Comparison of ENCODE assay signal across 16 cellular contexts in genomic region chr2:216362730-216363129, GRCh38. TPM values are rescaled to one million over a fixed set of nuclear protein-coding genes. Genes with fewer than 3 reads are reported as not detected.
DNase-seq lines count a peak whose midpoint lies in the region; ATAC-seq and TF ChIP-seq lines count a peak whose summit lies in the region.
"Had no signal": no experiment of that assay in that cellular context is flagged by ENCODE, and none has a peak within 500 bp of the region (broad histone marks: within the 10 kb centered on the region; RNA-seq: fewer than 3 reads in every experiment).

No MANE protein-coding gene starts in this region.

- ATAC-seq in left ventricle myocardium superior (no peak), GM18858 (IDR thresholded peaks at IDR 0.05; ENCODE audit: unreplicated experiment) (no peak), GM19467 (IDR thresholded peaks at IDR 0.05; ENCODE audit: unreplicated experiment) (no peak)
- ATAC-seq: gastrocnemius medialis; naive thymus-derived CD4-positive, alpha-beta T cell had no signal

- H3K9me3 ChIP-seq in cardiac muscle cell (ENCODE audit: low read depth): no peaks in the 10 kb centered on the region
- H3K9me3 ChIP-seq: colonic mucosa, gastrocnemius medialis had no signal

- intact Hi-C loops in left ventricle myocardium superior (cut with micrococcal nuclease): no loop called here

- DNase-seq in cardiac muscle cell (ENCODE audit: low read depth in 1 of 2, low spot score in 1 of 2) (peak; percentile 16 to 95), left ventricle myocardium superior (no peak), NCI-H524 treated with DMSO at 0.1 percent for 48 hours (lab: John Stamatoyannopoulos, UW) (peak; percentile 56), epithelial cell of esophagus (ENCODE audit: low read depth) (peak; percentile 98), SIG-M5 treated with dmso at 0.1 percent for 504 hours (lab: John Stamatoyannopoulos, UW; ENCODE audit: unreplicated experiment) (no peak)
- DNase-seq in stimulated activated CD4-positive, alpha-beta T cell treated with anti-CD3 and anti-CD28 coated beads, Interleukin-15, amount 100 ng/mL, for 24 hours: no peak
- DNase-seq: activated CD4-positive, alpha-beta T cell treated with anti-CD3 and anti-CD28 coated beads, Interleukin-2, amount 10 ng/mL, durations not matched to agents 24 days and 14 days; colonic mucosa; DMS153; gastrocnemius medialis; MV-4-11; naive thymus-derived CD4-positive, alpha-beta T cell had no signal

- no peaks in the 10 kb centered on the region for H3K36me3 ChIP-seq in cardiac muscle cell
- H3K36me3 ChIP-seq: colonic mucosa, gastrocnemius medialis had no signal

- H3K27ac ChIP-seq in cardiac muscle cell: no peak overlapping the region
- H3K27ac ChIP-seq: colonic mucosa, gastrocnemius medialis had no signal

- H3K27me3 ChIP-seq in cardiac muscle cell: peaks cover 3% of the 10 kb centered on the region
- H3K27me3 ChIP-seq: colonic mucosa had no signal

- H3K4me3 ChIP-seq in cardiac muscle cell (no peak overlapping the region), epithelial cell of esophagus (ENCODE audit: low read length) (no peak overlapping the region)
- H3K4me3 ChIP-seq: colonic mucosa, gastrocnemius medialis had no signal

- TF ChIP-seq CTCF in cardiac muscle cell (IDR thresholded peaks at IDR 0.05; ENCODE audit: low read depth, low read length) (no peak), epithelial cell of esophagus (IDR thresholded peaks at IDR 0.05; ENCODE audit: insufficient read depth, low read depth, low read length, missing control alignments) (no peak)

- no peaks in the 10 kb centered on the region for H3K4me1 ChIP-seq in cardiac muscle cell (ENCODE audit: low read depth)
- H3K4me1 ChIP-seq: colonic mucosa, gastrocnemius medialis had no signal

RNA-seq across cellular contexts. Expression of gene MARCHF4, which starts 9.6 kb away (rescaled TPM):
- total RNA-seq in cardiac muscle cell (not detected in 2 replicates), left ventricle myocardium superior (not detected)
- not detected in 2 replicates for polyA plus RNA-seq in cardiac muscle cell
- total RNA-seq: activated CD4-positive, alpha-beta T cell treated with anti-CD3 and anti-CD28 coated beads, Interleukin-2, amount 10 ng/mL, durations not matched to agents 24 days and 14 days; gastrocnemius medialis; naive thymus-derived CD4-positive, alpha-beta T cell; skeletal muscle tissue; T-helper 1 cell treated with Interleukin-12 subunit alpha and Interleukin-12 subunit beta and Interleukin-4 antibody, amounts not matched to agents 30 ng/mL and 1 ng/mL, for 36 hours had no signal
- polyA plus RNA-seq: naive thymus-derived CD4-positive, alpha-beta T cell had no signal

RNA-seq across cellular contexts. Expression of gene SMARCAL1, which starts 49.6 kb away (rescaled TPM):
- total RNA-seq in cardiac muscle cell (19.4 and 28.7 TPM in 2 replicates), left ventricle myocardium superior (9.8 TPM)
- 19.2 and 24.4 TPM in 2 replicates for polyA plus RNA-seq in cardiac muscle cell

Comparison
In these comparisons a context has a peak if more than half of its experiments do, and no peak if none do; other contexts are left out.
1. DNase-seq: peak in cardiac muscle cell (2 of 2), NCI-H524 treated with DMSO at 0.1 percent for 48 hours (single experiment) and epithelial cell of esophagus (single experiment); none in left ventricle myocardium superior (single experiment), SIG-M5 treated with dmso at 0.1 percent for 504 hours (single experiment) and stimulated activated CD4-positive, alpha-beta T cell treated with anti-CD3 and anti-CD28 coated beads, Interleukin-15, amount 100 ng/mL, for 24 hours (single experiment).